In genomic region chr13:76016799-76017198, GRCh38 we compare ENCODE assay signal across 8 cellular contexts.
DNase-seq lines count a peak whose midpoint lies in the region; ATAC-seq and TF ChIP-seq lines count a peak whose summit lies in the region.

No MANE protein-coding gene starts in this region.

- CTCF ChIA-PET in CD8-positive, alpha-beta T cell (lab: Charles Lee): interaction anchor here (0.6 to 2.0 kb wide), 6 partner anchors 9 to 321 kb away, joined by 3 to 10 read pairs (median 3); no protein-coding TSS in a partner anchor

- POLR2A ChIA-PET in CD8-positive, alpha-beta T cell (lab: Charles Lee): no interaction called here

- H3K27me3 ChIP-seq in CD8-positive, alpha-beta T cell (ENCODE audit: insufficient read depth, low read length): no peaks in the 10 kb centered on the region
- no peaks in the 10 kb centered on the region for H3K27me3 ChIP-seq in ovary

- no peaks in the 10 kb centered on the region for H3K4me1 ChIP-seq in CD8-positive, alpha-beta T cell (ENCODE audit: insufficient read depth, low read length)
- H3K4me1 ChIP-seq in ovary (ENCODE audit: insufficient read depth): peaks cover 2% of the 10 kb centered on the region

- DNase-seq in CD8-positive, alpha-beta T cell: peak in 1 of 7 experiments; percentile 7
- DNase-seq in NCI-H146 treated with DMSO at 0.1 percent for 48 hours (lab: John Stamatoyannopoulos, UW; ENCODE audit: unreplicated experiment): peak; percentile 42
- DNase-seq in cerebellar cortex (ENCODE audit: low spot score): peak; percentile 47
- peak; percentile 7 for DNase-seq in nephron progenitor cell
- DNase-seq in ovary: no peak
- no peak for DNase-seq in stimulated activated CD4-positive, alpha-beta T cell treated with anti-CD3 and anti-CD28 coated beads, Interleukin-4, amount 100 ng/mL, for 4 hours

- H3K4me3 Mint-ChIP-seq in CD8-positive, alpha-beta T cell: no peak overlapping the region
- no peak overlapping the region for H3K4me3 Mint-ChIP-seq in nephron progenitor cell

- no peak overlapping the region for H3K27ac ChIP-seq in CD8-positive, alpha-beta T cell (ENCODE audit: low read depth, low read length)
- no peak overlapping the region for H3K27ac ChIP-seq in ovary

- no peak for ATAC-seq in CD8-positive, alpha-beta T cell
- ATAC-seq in GM18511 (IDR thresholded peaks at IDR 0.05; ENCODE audit: unreplicated experiment): peak; percentile 78
- peak; percentile 69 for ATAC-seq in HG02759 (IDR thresholded peaks at IDR 0.05; ENCODE audit: unreplicated experiment)

- TF ChIP-seq POLR2A in ovary (IDR thresholded peaks at IDR 0.05): no peak

- no peak for TF ChIP-seq EP300 in ovary (IDR thresholded peaks at IDR 0.05)

- no peaks in the 10 kb centered on the region for H3K27me3 Mint-ChIP-seq in CD8-positive, alpha-beta T cell (ENCODE audit: low read depth)
- H3K27me3 Mint-ChIP-seq in nephron progenitor cell (ENCODE audit: low read depth, poor library complexity): peaks cover 5% of the 10 kb centered on the region

- H3K36me3 ChIP-seq in CD8-positive, alpha-beta T cell (ENCODE audit: insufficient read depth, low read length): no peaks in the 10 kb centered on the region
- H3K36me3 ChIP-seq in ovary: no peaks in the 10 kb centered on the region

- TF ChIP-seq CTCF in CD8-positive, alpha-beta T cell (IDR thresholded peaks at IDR 0.05): peak; percentile 26
- TF ChIP-seq CTCF in nephron progenitor cell (IDR thresholded peaks at IDR 0.05) (peak; percentile 4), ovary (IDR thresholded peaks at IDR 0.05) (no peak)

- no peaks in the 10 kb centered on the region for H3K36me3 Mint-ChIP-seq in CD8-positive, alpha-beta T cell
- no peaks in the 10 kb centered on the region for H3K36me3 Mint-ChIP-seq in nephron progenitor cell (ENCODE audit: low read depth)

- H3K9me3 Mint-ChIP-seq in CD8-positive, alpha-beta T cell: no peaks in the 10 kb centered on the region
- H3K9me3 Mint-ChIP-seq in nephron progenitor cell: no peaks in the 10 kb centered on the region

- H3K27ac Mint-ChIP-seq in CD8-positive, alpha-beta T cell: no peak overlapping the region
- no peak overlapping the region for H3K27ac Mint-ChIP-seq in nephron progenitor cell

- H3K4me1 Mint-ChIP-seq in CD8-positive, alpha-beta T cell (ENCODE audit: low read depth): no peaks in the 10 kb centered on the region
- peaks cover 44% of the 10 kb centered on the region for H3K4me1 Mint-ChIP-seq in nephron progenitor cell

- intact Hi-C loops in CD8-positive, alpha-beta T cell (cut with DNase I, micrococcal nuclease): loop anchor here (2.0 to 5.0 kb wide), 3 partner anchors 139 to 319 kb away; no protein-coding TSS in a partner anchor
- intact Hi-C loops in ovary (cut with DNase I): no loop called here

- no peak overlapping the region for H3K4me3 ChIP-seq in CD8-positive, alpha-beta T cell (ENCODE audit: low read depth, low read length)
- no peak overlapping the region for H3K4me3 ChIP-seq in ovary

- no peaks in the 10 kb centered on the region for H3K9me3 ChIP-seq in CD8-positive, alpha-beta T cell (ENCODE audit: low read length)
- no peaks in the 10 kb centered on the region for H3K9me3 ChIP-seq in ovary

Comparison
In these comparisons a context has a peak if more than half of its experiments do, and no peak if none do; other contexts are left out.
1. DNase-seq: peak in NCI-H146 treated with DMSO at 0.1 percent for 48 hours (single experiment), cerebellar cortex (single experiment) and nephron progenitor cell (single experiment); none in ovary (0 of 5) and stimulated activated CD4-positive, alpha-beta T cell treated with anti-CD3 and anti-CD28 coated beads, Interleukin-4, amount 100 ng/mL, for 4 hours (0 of 2).
2. CTCF ChIP-seq: peak in CD8-positive, alpha-beta T cell (single experiment) and nephron progenitor cell (single experiment); none in ovary (0 of 3).
3. intact Hi-C loops: an anchor here in CD8-positive, alpha-beta T cell (2.0 to 5.0 kb wide); none called in ovary.